1 cellular context compared by ENCODE assay signal in genomic region chr22:22755778-22756100, GRCh38.
TF ChIP-seq lines count a peak whose summit lies in the region.

No MANE protein-coding gene starts in this region.

TF ChIP-seq in K562, 482 proteins besides CTCF, POLR2A, EP300 and RAD21 (continued from another document):
- TF ChIP-seq, protein P1, sequence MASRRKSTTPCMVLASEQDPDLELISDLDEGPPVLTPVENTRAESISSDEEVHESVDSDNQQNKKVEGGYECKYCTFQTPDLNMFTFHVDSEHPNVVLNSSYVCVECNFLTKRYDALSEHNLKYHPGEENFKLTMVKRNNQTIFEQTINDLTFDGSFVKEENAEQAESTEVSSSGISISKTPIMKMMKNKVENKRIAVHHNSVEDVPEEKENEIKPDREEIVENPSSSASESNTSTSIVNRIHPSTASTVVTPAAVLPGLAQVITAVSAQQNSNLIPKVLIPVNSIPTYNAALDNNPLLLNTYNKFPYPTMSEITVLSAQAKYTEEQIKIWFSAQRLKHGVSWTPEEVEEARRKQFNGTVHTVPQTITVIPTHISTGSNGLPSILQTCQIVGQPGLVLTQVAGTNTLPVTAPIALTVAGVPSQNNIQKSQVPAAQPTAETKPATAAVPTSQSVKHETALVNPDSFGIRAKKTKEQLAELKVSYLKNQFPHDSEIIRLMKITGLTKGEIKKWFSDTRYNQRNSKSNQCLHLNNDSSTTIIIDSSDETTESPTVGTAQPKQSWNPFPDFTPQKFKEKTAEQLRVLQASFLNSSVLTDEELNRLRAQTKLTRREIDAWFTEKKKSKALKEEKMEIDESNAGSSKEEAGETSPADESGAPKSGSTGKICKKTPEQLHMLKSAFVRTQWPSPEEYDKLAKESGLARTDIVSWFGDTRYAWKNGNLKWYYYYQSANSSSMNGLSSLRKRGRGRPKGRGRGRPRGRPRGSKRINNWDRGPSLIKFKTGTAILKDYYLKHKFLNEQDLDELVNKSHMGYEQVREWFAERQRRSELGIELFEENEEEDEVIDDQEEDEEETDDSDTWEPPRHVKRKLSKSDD (conservative IDR thresholded peaks at IDR 0.05; ENCODE audit: low read length) = no peak
